9 cellular contexts compared by ENCODE assay signal in genomic region chr7:22481726-22482125, GRCh38. TPM values are rescaled to one million over a fixed set of nuclear protein-coding genes. Genes with fewer than 3 reads are reported as not detected.
DNase-seq lines count a peak whose midpoint lies in the region; ATAC-seq, FAIRE-seq and TF ChIP-seq lines count a peak whose summit lies in the region.
"Had no signal": no experiment of that assay in that cellular context is flagged by ENCODE, and none has a peak within 500 bp of the region (broad histone marks: within the 10 kb centered on the region; RNA-seq: fewer than 3 reads in every experiment).

No MANE protein-coding gene starts in this region.

- peak in 2 of 4 donors; percentile 20 to 80 for TF ChIP-seq EP300 in upper lobe of left lung (IDR thresholded peaks at IDR 0.05)

- no peak overlapping the region for H3K4me3 ChIP-seq in astrocyte of the cerebellum (ENCODE audit: low read depth, low read length)
- no peak overlapping the region for H3K4me3 ChIP-seq in upper lobe of left lung

- ATAC-seq in Right ventricle myocardium superior (ENCODE audit: poor library complexity) (peak; percentile 45), Right ventricle myocardium inferior (no peak), HG02981 (IDR thresholded peaks at IDR 0.05; ENCODE audit: unreplicated experiment) (peak; percentile 82), upper lobe of left lung (ENCODE audit: low FRiP score in 2 of 2) (no peak)
- ATAC-seq: CD8-positive, alpha-beta T cell had no signal

- no peaks in the 10 kb centered on the region for H3K36me3 ChIP-seq in upper lobe of left lung

- DNase-seq in Right ventricle myocardium superior (no peak), Right ventricle myocardium inferior (ENCODE audit: missing footprints) (no peak), astrocyte of the cerebellum (ENCODE audit: low read depth) (peak; percentile 4), upper lobe of left lung (no peak), kidney glomerular epithelial cell (lab: John Stamatoyannopoulos, UW) (no peak), HTR-8/SVneo (ENCODE audit: insufficient read length, low spot score) (no peak), erythroblast (lab: John Stamatoyannopoulos, UW) (no peak)
- DNase-seq: CD8-positive, alpha-beta T cell had no signal

- H3K27ac ChIP-seq in upper lobe of left lung, result peak overlapping the region in 3 of 4 donors; percentile 7 to 46 (median 38)

- no peaks in the 10 kb centered on the region for H3K9me3 ChIP-seq in upper lobe of left lung

- peaks cover 9 to 17% (median 13%) of the 10 kb centered on the region in 4 donors for H3K4me1 ChIP-seq in upper lobe of left lung

- intact Hi-C loops in Right ventricle myocardium superior (cut with DNase I), result no loop called here
- intact Hi-C loops in Right ventricle myocardium inferior (cut with DNase I), result loop anchor here (5.0 kb wide), 2 partner anchors 34 to 49 kb away; no protein-coding TSS in a partner anchor

- H3K27me3 ChIP-seq in upper lobe of left lung, result no peaks in the 10 kb centered on the region

- TF ChIP-seq CTCF in astrocyte of the cerebellum (IDR thresholded peaks at IDR 0.05; ENCODE audit: low read depth, low read length, missing control alignments), result no peak
- no peak for TF ChIP-seq CTCF in upper lobe of left lung (IDR thresholded peaks at IDR 0.05)

- FAIRE-seq in HTR-8/SVneo (lab: Jason Lieb, UNC), result no peak

- TF ChIP-seq POLR2A in upper lobe of left lung (IDR thresholded peaks at IDR 0.05) (no peak), erythroblast (IDR thresholded peaks at IDR 0.05; ENCODE audit: low read length) (no peak)

- 20 to 33% methylated on average over 5 of the region's 5 CpGs for WGBS in upper lobe of left lung, 2 donors

- in situ Hi-C loops in astrocyte of the cerebellum (cut with HindIII; ENCODE audit: low sequenced_read_pairs), result loop anchor here (10.0 kb wide), 1 partner anchor 367 kb away; no protein-coding TSS in a partner anchor

RNA-seq across cellular contexts. Expression of gene STEAP1B, which starts 18.3 kb away (rescaled TPM):
- total RNA-seq in Right ventricle myocardium superior (0.43 TPM), Right ventricle myocardium inferior (not detected), upper lobe of left lung (1 to 10 TPM in 1 of 6 donors, under 1 TPM in 2, not detected in 3; 0.30 to 2.1 (median 0.92) TPM)
- total RNA-seq: CD8-positive, alpha-beta T cell had no signal

Comparison
In these comparisons a context has a peak if more than half of its experiments do, and no peak if none do; other contexts are left out.
1. ATAC-seq: peak in Right ventricle myocardium superior (single experiment) and HG02981 (single experiment); none in Right ventricle myocardium inferior (single experiment) and upper lobe of left lung (0 of 2).